Comparison of ENCODE assay signal across 8 cellular contexts in the genomic region with DNA sequence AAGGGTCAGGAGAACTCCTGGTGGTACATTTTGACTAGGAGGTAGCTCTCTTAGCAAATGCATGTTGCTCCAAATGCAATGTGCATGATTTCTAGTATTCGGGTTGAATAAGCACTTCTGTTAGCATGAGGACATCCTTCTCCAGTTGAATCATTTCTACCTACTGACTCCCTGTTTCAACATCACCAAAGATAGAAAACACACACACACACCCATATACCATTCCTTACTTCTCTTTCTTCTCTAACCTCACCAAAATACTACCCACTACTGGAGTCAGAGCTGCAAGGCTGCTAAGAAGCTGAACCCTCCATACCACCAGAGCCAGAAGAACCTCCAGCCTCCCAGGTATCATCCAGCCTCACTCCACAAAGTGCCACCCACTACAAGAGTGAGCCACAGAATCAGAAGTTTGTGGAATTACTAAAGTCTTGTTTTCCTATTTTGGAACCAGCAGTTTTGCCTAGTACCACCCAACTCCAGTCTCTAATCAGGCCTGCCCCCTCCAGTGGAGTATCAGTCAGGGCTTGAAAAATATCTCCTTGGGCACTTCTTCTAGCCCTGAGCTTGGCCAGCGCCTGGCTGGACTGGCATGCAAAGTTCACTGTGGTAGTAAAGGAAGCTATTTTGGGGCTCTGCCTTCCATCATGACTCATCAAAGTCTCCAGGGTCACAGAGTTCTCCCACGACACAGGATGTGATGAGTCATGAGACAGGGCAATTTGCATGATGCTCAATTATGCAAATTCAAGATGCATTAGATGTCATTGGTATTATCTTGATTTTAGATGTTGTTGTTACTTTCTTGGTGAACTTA.
A peak's percentile ranks its signal among the peaks of the same experiment; 100 is the strongest.
DNase-seq lines count a peak whose midpoint lies in the region; ATAC-seq and TF ChIP-seq lines count a peak whose summit lies in the region.

No MANE protein-coding gene starts in this region.

- no peaks in the 10 kb centered on the region for H3K27me3 Mint-ChIP-seq in activated T-cell treated with anti-CD3 and anti-CD28 coated beads, Interleukin-2, amount 50 U/mL, for 4 hours (ENCODE audit: low read depth)
- H3K27me3 Mint-ChIP-seq in activated T-helper 17 cell treated with anti-CD3 and anti-CD28 coated beads, Interleukin-2, amount 50 U/mL, for 72 hours = peaks cover 7% of the 10 kb centered on the region

- peaks cover 2% of the 10 kb centered on the region for H3K4me1 Mint-ChIP-seq in activated T-cell treated with anti-CD3 and anti-CD28 coated beads, Interleukin-2, amount 50 U/mL, for 4 hours (ENCODE audit: low read depth)
- H3K4me1 Mint-ChIP-seq in activated T-helper 17 cell treated with anti-CD3 and anti-CD28 coated beads, Interleukin-2, amount 50 U/mL, for 72 hours = peaks cover 5% of the 10 kb centered on the region

- no peak for TF ChIP-seq CTCF in kidney epithelial cell (IDR thresholded peaks at IDR 0.05; ENCODE audit: insufficient read depth, low read length, poor library complexity, severe bottlenecking)

- no peak overlapping the region for H3K27ac Mint-ChIP-seq in activated T-helper 17 cell treated with anti-CD3 and anti-CD28 coated beads, Interleukin-2, amount 50 U/mL, for 72 hours

- H3K9me3 Mint-ChIP-seq in activated T-cell treated with anti-CD3 and anti-CD28 coated beads, Interleukin-2, amount 50 U/mL, for 4 hours = no peaks in the 10 kb centered on the region
- H3K9me3 Mint-ChIP-seq in activated T-helper 17 cell treated with anti-CD3 and anti-CD28 coated beads, Interleukin-2, amount 50 U/mL, for 72 hours = no peaks in the 10 kb centered on the region

- no peak overlapping the region for H3K4me3 Mint-ChIP-seq in activated T-cell treated with anti-CD3 and anti-CD28 coated beads, Interleukin-2, amount 50 U/mL, for 4 hours
- H3K4me3 Mint-ChIP-seq in activated T-helper 17 cell treated with anti-CD3 and anti-CD28 coated beads, Interleukin-2, amount 50 U/mL, for 72 hours = no peak overlapping the region

- no peaks in the 10 kb centered on the region for H3K36me3 ChIP-seq in kidney epithelial cell (ENCODE audit: control insufficient read depth, insufficient read depth, low read length)

- in situ Hi-C loops in KBM-7 (cut with MboI; ENCODE audit: low pct_unique_long_range_greater_than_20kb, low sequenced_read_pairs) = no loop called here

- DNase-seq in activated T-cell treated with anti-CD3 and anti-CD28 coated beads, Interleukin-2, amount 50 U/mL, for 4 hours = no peak
- DNase-seq in activated T-cell treated with anti-CD3 and anti-CD28 coated beads, Interleukin-2, amount 50 U/mL, for 1 hour = no peak
- DNase-seq in GOT3 (lab: John Stamatoyannopoulos, UW) = peak; percentile 32
- DNase-seq in KBM-7 = peak; percentile 37
- DNase-seq in kidney epithelial cell (ENCODE audit: low read depth) = peak; percentile 41
- no peak for DNase-seq in NCI-H1105 treated with DMSO at 0.1 percent for 48 hours (lab: John Stamatoyannopoulos, UW)
- no peak for DNase-seq in NCI-H524 treated with DMSO at 0.1 percent for 48 hours (lab: John Stamatoyannopoulos, UW)

- H3K36me3 Mint-ChIP-seq in activated T-cell treated with anti-CD3 and anti-CD28 coated beads, Interleukin-2, amount 50 U/mL, for 4 hours (ENCODE audit: insufficient read depth) = no peaks in the 10 kb centered on the region
- H3K36me3 Mint-ChIP-seq in activated T-helper 17 cell treated with anti-CD3 and anti-CD28 coated beads, Interleukin-2, amount 50 U/mL, for 72 hours (ENCODE audit: low read depth) = no peaks in the 10 kb centered on the region

- no peaks in the 10 kb centered on the region for H3K27me3 ChIP-seq in kidney epithelial cell (ENCODE audit: control insufficient read depth, insufficient read depth, low read length)

- no peak overlapping the region for H3K4me3 ChIP-seq in kidney epithelial cell (ENCODE audit: low read depth, low read length)

- ATAC-seq in activated T-cell treated with anti-CD3 and anti-CD28 coated beads, Interleukin-2, amount 50 U/mL, for 4 hours = peak; percentile 76 to 77
- peak; percentile 85 for ATAC-seq in activated T-helper 17 cell treated with anti-CD3 and anti-CD28 coated beads, Interleukin-2, amount 50 U/mL, for 72 hours (replicated peaks)

Comparison
In these comparisons a context has a peak if more than half of its experiments do, and no peak if none do; other contexts are left out.
1. DNase-seq: peak in GOT3 (single experiment), KBM-7 (single experiment) and kidney epithelial cell (single experiment); none in activated T-cell treated with anti-CD3 and anti-CD28 coated beads, Interleukin-2, amount 50 U/mL, for 4 hours (single experiment), activated T-cell treated with anti-CD3 and anti-CD28 coated beads, Interleukin-2, amount 50 U/mL, for 1 hour (single experiment), NCI-H1105 treated with DMSO at 0.1 percent for 48 hours (single experiment) and NCI-H524 treated with DMSO at 0.1 percent for 48 hours (single experiment).